11 cellular contexts compared by ENCODE assay signal in the genomic region with DNA sequence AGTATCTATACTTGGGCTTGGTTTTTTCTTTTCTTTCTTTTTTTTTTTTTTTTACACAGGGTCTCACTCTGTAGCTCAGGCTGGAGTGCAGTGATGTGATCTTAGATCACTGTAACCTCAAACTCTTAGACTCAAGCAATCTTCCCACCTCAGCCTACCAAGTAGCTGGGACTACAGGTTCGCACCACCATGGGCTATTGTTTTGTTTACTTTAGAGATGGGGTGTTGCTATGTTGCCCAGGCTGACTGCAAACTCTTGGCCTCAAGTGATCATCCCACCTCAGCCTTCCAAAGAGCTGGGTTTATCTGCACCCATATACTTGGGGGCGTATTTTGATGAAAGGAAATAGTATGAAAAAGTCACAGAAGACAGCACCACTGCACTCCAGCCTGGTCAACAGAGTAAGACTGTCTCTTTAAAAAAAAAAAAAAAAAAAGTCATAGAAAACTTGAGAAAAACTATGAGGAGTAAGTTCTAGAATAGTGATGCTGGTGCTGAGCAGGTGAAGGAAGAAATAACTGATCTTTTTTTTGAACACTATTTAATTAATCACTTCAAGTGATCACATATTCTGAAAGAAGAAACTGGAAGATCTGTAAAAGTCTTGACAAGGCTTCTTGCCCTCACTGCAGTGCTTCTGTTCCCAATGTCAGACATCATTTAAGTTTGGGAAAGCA. TPM values are rescaled to one million over a fixed set of nuclear protein-coding genes. Genes with fewer than 3 reads are reported as not detected.
DNase-seq lines count a peak whose midpoint lies in the region; TF ChIP-seq lines count a peak whose summit lies in the region.
"Had no signal": no experiment of that assay in that cellular context is flagged by ENCODE, and none has a peak within 500 bp of the region (broad histone marks: within the 10 kb centered on the region; RNA-seq: fewer than 3 reads in every experiment).

No MANE protein-coding gene starts in this region.

- no peak overlapping the region for H3K4me3 Mint-ChIP-seq in activated naive CD4-positive, alpha-beta T cell treated with anti-CD3 and anti-CD28 coated beads for 36 hours
- H3K4me3 Mint-ChIP-seq: neural crest cell had no signal

- peaks cover 4% of the 10 kb centered on the region for H3K79me2 ChIP-seq in smooth muscle cell (ENCODE audit: low read depth)

- H3K27me3 ChIP-seq in SJSA1 (replicated peaks) (no peaks in the 10 kb centered on the region), colonic mucosa (no peaks in the 10 kb centered on the region), smooth muscle cell (ENCODE audit: low read depth) (no peaks in the 10 kb centered on the region)

- H2AFZ ChIP-seq in smooth muscle cell (ENCODE audit: low read depth): no peak overlapping the region

- in situ Hi-C loops in GM13976 (cut with MboI; ENCODE audit: low sequenced_read_pairs, unreplicated experiment): no loop called here

- H3K4me3 ChIP-seq in SJSA1 (no peak overlapping the region), colonic mucosa (no peak overlapping the region), smooth muscle cell (no peak overlapping the region)

- H3K4me2 ChIP-seq in smooth muscle cell: peak overlapping the region; percentile 49

- intact Hi-C loops in activated naive CD4-positive, alpha-beta T cell treated with anti-CD3 and anti-CD28 coated beads for 36 hours (cut with micrococcal nuclease): loop anchor here (1.0 kb wide), 5 partner anchors 16 to 115 kb away; a partner anchor contains a TSS
- intact Hi-C loops in colonic mucosa (cut with DNase I): no loop called here

- H3K36me3 ChIP-seq in SJSA1: no peaks in the 10 kb centered on the region
- H3K36me3 ChIP-seq in colonic mucosa: no peaks in the 10 kb centered on the region
- H3K36me3 ChIP-seq in smooth muscle cell (ENCODE audit: low read depth): no peaks in the 10 kb centered on the region

- H4K20me1 ChIP-seq in smooth muscle cell (ENCODE audit: low read depth): peaks cover 11% of the 10 kb centered on the region

- no peak for TF ChIP-seq CTCF in colonic mucosa (IDR thresholded peaks at IDR 0.05)
- no peak for TF ChIP-seq CTCF in smooth muscle cell (IDR thresholded peaks at IDR 0.05; ENCODE audit: borderline replicate concordance, insufficient read depth, poor library complexity, severe bottlenecking)
- TF ChIP-seq CTCF in GM13976 (IDR thresholded peaks at IDR 0.05; ENCODE audit: borderline replicate concordance, control extremely low read depth, extremely low read depth, insufficient read depth, missing control alignments): no peak

- DNase-seq in activated naive CD4-positive, alpha-beta T cell treated with anti-CD3 and anti-CD28 coated beads for 36 hours: no peak
- no peak for DNase-seq in activated naive CD4-positive, alpha-beta T cell (lab: John Stamatoyannopoulos, UW)
- no peak for DNase-seq in SJSA1 (ENCODE audit: low read depth in 1 of 2, low spot score in 2 of 2)
- DNase-seq in colonic mucosa: no peak
- DNase-seq in smooth muscle cell (lab: John Stamatoyannopoulos, UW; ENCODE audit: unreplicated experiment): no peak
- no peak for DNase-seq in SKM-1 treated with dmso at 0.1 percent for 144 hours (lab: John Stamatoyannopoulos, UW; ENCODE audit: unreplicated experiment)
- no peak for DNase-seq in activated gamma-delta T cell (lab: John Stamatoyannopoulos, UW)
- no peak for DNase-seq in GM13976 (ENCODE audit: low spot score)
- DNase-seq: islet precursor cell, NCI-H2171 treated with DMSO at 0.1 percent for 48 hours had no signal

- peaks cover 13% of the 10 kb centered on the region for H3K36me3 Mint-ChIP-seq in activated naive CD4-positive, alpha-beta T cell treated with anti-CD3 and anti-CD28 coated beads for 36 hours (ENCODE audit: low read depth)

- no peak overlapping the region for H3K9ac ChIP-seq in colonic mucosa (ENCODE audit: low read depth in 2 of 2, low read length in 2 of 2)
- no peak overlapping the region for H3K9ac ChIP-seq in smooth muscle cell (ENCODE audit: low read depth)

- no peaks in the 10 kb centered on the region for H3K9me3 ChIP-seq in SJSA1 (replicated peaks)
- no peaks in the 10 kb centered on the region for H3K9me3 ChIP-seq in colonic mucosa
- H3K9me3 ChIP-seq in smooth muscle cell (replicated peaks; ENCODE audit: low read depth): no peaks in the 10 kb centered on the region

- peak overlapping the region; percentile 85 for H3K27ac ChIP-seq in SJSA1
- H3K27ac ChIP-seq in colonic mucosa: peak overlapping the region; percentile 51
- peak overlapping the region; percentile 88 for H3K27ac ChIP-seq in smooth muscle cell (ENCODE audit: low read depth)

- peaks cover 6% of the 10 kb centered on the region for H3F3A ChIP-seq in smooth muscle cell (ENCODE audit: low read depth)

- CTCF ChIA-PET in activated naive CD4-positive, alpha-beta T cell treated with anti-CD3 and anti-CD28 coated beads for 36 hours (lab: Charles Lee): interaction anchor here (0.6 to 2.4 kb wide), 2 partner anchors 19 to 115 kb away, joined by 3 to 8 read pairs; a partner anchor contains a TSS

- peak overlapping the region; percentile 81 for H3K27ac Mint-ChIP-seq in activated naive CD4-positive, alpha-beta T cell treated with anti-CD3 and anti-CD28 coated beads for 36 hours

- WGBS in smooth muscle cell (ENCODE audit: low lambda C conversion rate): 98% methylated on average over 2 of the region's 2 CpGs

- peaks cover 3% of the 10 kb centered on the region for H3K9me3 Mint-ChIP-seq in activated naive CD4-positive, alpha-beta T cell treated with anti-CD3 and anti-CD28 coated beads for 36 hours
- H3K9me3 Mint-ChIP-seq: neural crest cell had no signal

- no peaks in the 10 kb centered on the region for H3K27me3 Mint-ChIP-seq in activated naive CD4-positive, alpha-beta T cell treated with anti-CD3 and anti-CD28 coated beads for 36 hours (ENCODE audit: low read depth)

- peaks cover 37% of the 10 kb centered on the region for H3K4me1 ChIP-seq in SJSA1 (replicated peaks)
- no peaks in the 10 kb centered on the region for H3K4me1 ChIP-seq in colonic mucosa
- H3K4me1 ChIP-seq in smooth muscle cell (ENCODE audit: low read depth): no peaks in the 10 kb centered on the region

- peaks cover 63% of the 10 kb centered on the region for H3K4me1 Mint-ChIP-seq in activated naive CD4-positive, alpha-beta T cell treated with anti-CD3 and anti-CD28 coated beads for 36 hours (ENCODE audit: low read depth)

RNA-seq across cellular contexts. Expression of a gene that starts 53.8 kb away (rescaled TPM):
- not detected for total RNA-seq in activated naive CD4-positive, alpha-beta T cell treated with anti-CD3 and anti-CD28 coated beads for 36 hours
- not detected in 2 replicates for total RNA-seq in SJSA1 (2014; rRNA removed; shearing (Covaris generic))
- total RNA-seq in colonic mucosa: not detected
- not detected in 2 replicates for total RNA-seq in smooth muscle cell
- 0.38 and 2.6 TPM in 2 replicates for polyA plus RNA-seq in smooth muscle cell
- total RNA-seq: neural crest cell had no signal

RNA-seq across cellular contexts. Expression of a gene that starts 60.0 kb away (rescaled TPM):
- 10 to 100 TPM; 25.0 to 26.8 TPM for total RNA-seq in activated naive CD4-positive, alpha-beta T cell treated with anti-CD3 and anti-CD28 coated beads for 36 hours
- total RNA-seq in SJSA1 (2014; rRNA removed; shearing (Covaris generic)): 38.3 and 39.0 TPM in 2 replicates
- 10 to 100 TPM; 20.7 to 36.9 TPM for total RNA-seq in colonic mucosa
- 21.3 and 31.8 TPM in 2 replicates for total RNA-seq in smooth muscle cell
- polyA plus RNA-seq in smooth muscle cell: 47.5 and 60.3 TPM in 2 replicates
